1 cellular context compared by ENCODE assay signal in the genomic region with DNA sequence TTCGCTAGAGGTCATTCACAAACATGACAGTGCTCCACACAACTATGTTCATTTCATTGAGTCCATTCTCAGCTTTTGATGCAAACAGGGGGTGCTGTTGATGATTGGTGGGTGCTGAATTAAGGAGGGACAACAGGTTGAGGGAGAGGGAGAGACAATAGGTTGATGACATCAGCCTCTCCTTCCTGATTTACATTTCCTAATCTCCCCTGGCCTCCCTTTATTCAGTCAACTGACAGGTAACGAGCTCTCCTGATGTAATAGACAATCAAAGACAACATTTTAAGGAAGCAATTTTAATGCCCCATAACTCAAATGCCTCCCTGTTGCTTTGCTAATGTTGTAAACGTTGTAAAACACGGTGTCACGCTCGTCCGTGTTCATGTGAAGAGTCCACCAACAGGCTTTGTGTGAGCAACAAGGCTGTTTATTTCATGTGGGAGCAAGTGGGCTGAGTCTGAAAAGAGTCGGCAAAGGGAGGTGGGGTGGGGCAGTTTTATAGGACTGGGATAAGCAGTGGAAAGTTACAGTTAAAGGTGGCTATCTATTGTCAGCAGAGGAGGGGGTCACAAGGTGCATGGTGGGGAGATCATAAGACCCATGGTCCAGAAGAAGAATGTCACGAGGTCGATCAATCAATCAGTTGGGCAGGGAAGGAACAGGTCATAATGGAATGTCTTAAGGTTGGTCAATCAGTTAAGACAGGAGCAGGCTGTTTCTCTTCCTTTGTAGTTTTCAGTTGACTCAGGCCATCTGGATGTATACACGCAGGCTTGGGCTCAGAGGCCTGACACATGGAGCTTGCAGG.
TF ChIP-seq lines count a peak whose summit lies in the region.

No MANE protein-coding gene starts in this region.

TF ChIP-seq in K562, 482 proteins besides CTCF, POLR2A, EP300 and RAD21 (continued from another document and continues in another):
- TF ChIP-seq ZBTB49 (CRISPR knock-in tag; IDR thresholded peaks at IDR 0.05; ENCODE audit: borderline replicate concordance): no peak
- TF ChIP-seq SMAD3 (CRISPR knock-in tag; conservative IDR thresholded peaks at IDR 0.05): no peak
- TF ChIP-seq ZNF551 (CRISPR knock-in tag; IDR thresholded peaks at IDR 0.05): no peak
- peak; percentile 65; the same call in 1 of the 2 replicates for TF ChIP-seq MTA2 (IDR thresholded peaks at IDR 0.05; ENCODE audit: low read depth)
- TF ChIP-seq GATAD2A (IDR thresholded peaks at IDR 0.05): no peak
- TF ChIP-seq, protein P1, sequence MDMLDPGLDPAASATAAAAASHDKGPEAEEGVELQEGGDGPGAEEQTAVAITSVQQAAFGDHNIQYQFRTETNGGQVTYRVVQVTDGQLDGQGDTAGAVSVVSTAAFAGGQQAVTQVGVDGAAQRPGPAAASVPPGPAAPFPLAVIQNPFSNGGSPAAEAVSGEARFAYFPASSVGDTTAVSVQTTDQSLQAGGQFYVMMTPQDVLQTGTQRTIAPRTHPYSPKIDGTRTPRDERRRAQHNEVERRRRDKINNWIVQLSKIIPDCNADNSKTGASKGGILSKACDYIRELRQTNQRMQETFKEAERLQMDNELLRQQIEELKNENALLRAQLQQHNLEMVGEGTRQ (CRISPR knock-in tag; IDR thresholded peaks at IDR 0.05): no peak
- TF ChIP-seq ZBTB7A (IDR thresholded peaks at IDR 0.05; ENCODE audit: borderline replicate concordance, control insufficient read depth, low read depth, low read length): no peak
- TF ChIP-seq MEIS2 (IDR thresholded peaks at IDR 0.05; ENCODE audit: partially characterized antibody): peak; percentile 97
- TF ChIP-seq ZNF668 (CRISPR knock-in tag; IDR thresholded peaks at IDR 0.05): no peak
- no peak for TF ChIP-seq EZH2 (IDR thresholded peaks at IDR 0.05; ENCODE audit: borderline replicate concordance, low read depth, low read length)
- TF ChIP-seq GTF2E2 (tag; IDR thresholded peaks at IDR 0.05): no peak
- TF ChIP-seq ZNF764 (CRISPR knock-in tag; IDR thresholded peaks at IDR 0.05; ENCODE audit: low read depth): no peak
- TF ChIP-seq, protein P2, sequence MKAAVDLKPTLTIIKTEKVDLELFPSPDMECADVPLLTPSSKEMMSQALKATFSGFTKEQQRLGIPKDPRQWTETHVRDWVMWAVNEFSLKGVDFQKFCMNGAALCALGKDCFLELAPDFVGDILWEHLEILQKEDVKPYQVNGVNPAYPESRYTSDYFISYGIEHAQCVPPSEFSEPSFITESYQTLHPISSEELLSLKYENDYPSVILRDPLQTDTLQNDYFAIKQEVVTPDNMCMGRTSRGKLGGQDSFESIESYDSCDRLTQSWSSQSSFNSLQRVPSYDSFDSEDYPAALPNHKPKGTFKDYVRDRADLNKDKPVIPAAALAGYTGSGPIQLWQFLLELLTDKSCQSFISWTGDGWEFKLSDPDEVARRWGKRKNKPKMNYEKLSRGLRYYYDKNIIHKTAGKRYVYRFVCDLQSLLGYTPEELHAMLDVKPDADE (conservative IDR thresholded peaks at IDR 0.05; ENCODE audit: control insufficient read depth, low read depth, low read length): no peak
- no peak for TF ChIP-seq RBM17 (IDR thresholded peaks at IDR 0.05; ENCODE audit: borderline replicate concordance, low read depth, low read length)
- TF ChIP-seq U2AF1 (optimal IDR thresholded peaks at IDR 0.05; ENCODE audit: low read depth, low read length): no peak
- TF ChIP-seq TBP (optimal IDR thresholded peaks at IDR 0.05; ENCODE audit: low read depth, low read length): no peak
- no peak for TF ChIP-seq CREM (IDR thresholded peaks at IDR 0.05; ENCODE audit: low read depth)
- peak; percentile 69; the same call in 1 of the 2 replicates for TF ChIP-seq L3MBTL2 (IDR thresholded peaks at IDR 0.05)
- no peak for TF ChIP-seq STAG1 (CRISPR knock-in tag; IDR thresholded peaks at IDR 0.05; ENCODE audit: borderline replicate concordance)
- TF ChIP-seq, protein P3, sequence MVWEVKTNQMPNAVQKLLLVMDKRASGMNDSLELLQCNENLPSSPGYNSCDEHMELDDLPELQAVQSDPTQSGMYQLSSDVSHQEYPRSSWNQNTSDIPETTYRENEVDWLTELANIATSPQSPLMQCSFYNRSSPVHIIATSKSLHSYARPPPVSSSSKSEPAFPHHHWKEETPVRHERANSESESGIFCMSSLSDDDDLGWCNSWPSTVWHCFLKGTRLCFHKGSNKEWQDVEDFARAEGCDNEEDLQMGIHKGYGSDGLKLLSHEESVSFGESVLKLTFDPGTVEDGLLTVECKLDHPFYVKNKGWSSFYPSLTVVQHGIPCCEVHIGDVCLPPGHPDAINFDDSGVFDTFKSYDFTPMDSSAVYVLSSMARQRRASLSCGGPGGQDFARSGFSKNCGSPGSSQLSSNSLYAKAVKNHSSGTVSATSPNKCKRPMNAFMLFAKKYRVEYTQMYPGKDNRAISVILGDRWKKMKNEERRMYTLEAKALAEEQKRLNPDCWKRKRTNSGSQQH (CRISPR knock-in tag; IDR thresholded peaks at IDR 0.05): no peak
- no peak for TF ChIP-seq BRD4 (IDR thresholded peaks at IDR 0.05)
- TF ChIP-seq, protein P4, sequence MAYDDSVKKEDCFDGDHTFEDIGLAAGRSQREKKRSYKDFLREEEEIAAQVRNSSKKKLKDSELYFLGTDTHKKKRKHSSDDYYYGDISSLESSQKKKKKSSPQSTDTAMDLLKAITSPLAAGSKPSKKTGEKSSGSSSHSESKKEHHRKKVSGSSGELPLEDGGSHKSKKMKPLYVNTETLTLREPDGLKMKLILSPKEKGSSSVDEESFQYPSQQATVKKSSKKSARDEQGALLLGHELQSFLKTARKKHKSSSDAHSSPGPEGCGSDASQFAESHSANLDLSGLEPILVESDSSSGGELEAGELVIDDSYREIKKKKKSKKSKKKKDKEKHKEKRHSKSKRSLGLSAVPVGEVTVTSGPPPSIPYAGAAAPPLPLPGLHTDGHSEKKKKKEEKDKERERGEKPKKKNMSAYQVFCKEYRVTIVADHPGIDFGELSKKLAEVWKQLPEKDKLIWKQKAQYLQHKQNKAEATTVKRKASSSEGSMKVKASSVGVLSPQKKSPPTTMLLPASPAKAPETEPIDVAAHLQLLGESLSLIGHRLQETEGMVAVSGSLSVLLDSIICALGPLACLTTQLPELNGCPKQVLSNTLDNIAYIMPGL (CRISPR knock-in tag; IDR thresholded peaks at IDR 0.05): no peak
- TF ChIP-seq, protein P5, sequence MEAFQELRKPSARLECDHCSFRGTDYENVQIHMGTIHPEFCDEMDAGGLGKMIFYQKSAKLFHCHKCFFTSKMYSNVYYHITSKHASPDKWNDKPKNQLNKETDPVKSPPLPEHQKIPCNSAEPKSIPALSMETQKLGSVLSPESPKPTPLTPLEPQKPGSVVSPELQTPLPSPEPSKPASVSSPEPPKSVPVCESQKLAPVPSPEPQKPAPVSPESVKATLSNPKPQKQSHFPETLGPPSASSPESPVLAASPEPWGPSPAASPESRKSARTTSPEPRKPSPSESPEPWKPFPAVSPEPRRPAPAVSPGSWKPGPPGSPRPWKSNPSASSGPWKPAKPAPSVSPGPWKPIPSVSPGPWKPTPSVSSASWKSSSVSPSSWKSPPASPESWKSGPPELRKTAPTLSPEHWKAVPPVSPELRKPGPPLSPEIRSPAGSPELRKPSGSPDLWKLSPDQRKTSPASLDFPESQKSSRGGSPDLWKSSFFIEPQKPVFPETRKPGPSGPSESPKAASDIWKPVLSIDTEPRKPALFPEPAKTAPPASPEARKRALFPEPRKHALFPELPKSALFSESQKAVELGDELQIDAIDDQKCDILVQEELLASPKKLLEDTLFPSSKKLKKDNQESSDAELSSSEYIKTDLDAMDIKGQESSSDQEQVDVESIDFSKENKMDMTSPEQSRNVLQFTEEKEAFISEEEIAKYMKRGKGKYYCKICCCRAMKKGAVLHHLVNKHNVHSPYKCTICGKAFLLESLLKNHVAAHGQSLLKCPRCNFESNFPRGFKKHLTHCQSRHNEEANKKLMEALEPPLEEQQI (IDR thresholded peaks at IDR 0.05): peak; percentile 73
- TF ChIP-seq ZNF217 (CRISPR knock-in tag; IDR thresholded peaks at IDR 0.05): no peak
- no peak for TF ChIP-seq YBX1 (IDR thresholded peaks at IDR 0.05)
- TF ChIP-seq ZNF561 (CRISPR knock-in tag; conservative IDR thresholded peaks at IDR 0.05): no peak
- TF ChIP-seq THAP12 (CRISPR knock-in tag; IDR thresholded peaks at IDR 0.05): no peak
- TF ChIP-seq GABPB2 (CRISPR knock-in tag; conservative IDR thresholded peaks at IDR 0.05): no peak
- TF ChIP-seq, protein P6, sequence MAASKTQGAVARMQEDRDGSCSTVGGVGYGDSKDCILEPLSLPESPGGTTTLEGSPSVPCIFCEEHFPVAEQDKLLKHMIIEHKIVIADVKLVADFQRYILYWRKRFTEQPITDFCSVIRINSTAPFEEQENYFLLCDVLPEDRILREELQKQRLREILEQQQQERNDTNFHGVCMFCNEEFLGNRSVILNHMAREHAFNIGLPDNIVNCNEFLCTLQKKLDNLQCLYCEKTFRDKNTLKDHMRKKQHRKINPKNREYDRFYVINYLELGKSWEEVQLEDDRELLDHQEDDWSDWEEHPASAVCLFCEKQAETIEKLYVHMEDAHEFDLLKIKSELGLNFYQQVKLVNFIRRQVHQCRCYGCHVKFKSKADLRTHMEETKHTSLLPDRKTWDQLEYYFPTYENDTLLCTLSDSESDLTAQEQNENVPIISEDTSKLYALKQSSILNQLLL (CRISPR knock-in tag; IDR thresholded peaks at IDR 0.05; ENCODE audit: borderline replicate concordance): no peak
- no peak for TF ChIP-seq TARDBP (IDR thresholded peaks at IDR 0.05)
- no peak for TF ChIP-seq ZC3H8 (IDR thresholded peaks at IDR 0.05)
- TF ChIP-seq ZNF408 (CRISPR knock-in tag; IDR thresholded peaks at IDR 0.05; ENCODE audit: low read depth): no peak
- TF ChIP-seq CCAR2 (IDR thresholded peaks at IDR 0.05; ENCODE audit: low read depth, low read length): no peak
- no peak for TF ChIP-seq ZNF507 (tag; conservative IDR thresholded peaks at IDR 0.05)
- no peak for TF ChIP-seq BACH1 (tag; IDR thresholded peaks at IDR 0.05)
- TF ChIP-seq, protein P7, sequence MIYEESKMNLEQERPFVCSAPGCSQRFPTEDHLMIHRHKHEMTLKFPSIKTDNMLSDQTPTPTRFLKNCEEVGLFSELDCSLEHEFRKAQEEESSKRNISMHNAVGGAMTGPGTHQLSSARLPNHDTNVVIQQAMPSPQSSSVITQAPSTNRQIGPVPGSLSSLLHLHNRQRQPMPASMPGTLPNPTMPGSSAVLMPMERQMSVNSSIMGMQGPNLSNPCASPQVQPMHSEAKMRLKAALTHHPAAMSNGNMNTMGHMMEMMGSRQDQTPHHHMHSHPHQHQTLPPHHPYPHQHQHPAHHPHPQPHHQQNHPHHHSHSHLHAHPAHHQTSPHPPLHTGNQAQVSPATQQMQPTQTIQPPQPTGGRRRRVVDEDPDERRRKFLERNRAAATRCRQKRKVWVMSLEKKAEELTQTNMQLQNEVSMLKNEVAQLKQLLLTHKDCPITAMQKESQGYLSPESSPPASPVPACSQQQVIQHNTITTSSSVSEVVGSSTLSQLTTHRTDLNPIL (CRISPR knock-in tag; IDR thresholded peaks at IDR 0.05): no peak
- peak; percentile 30; the same call in 1 of the 2 replicates for TF ChIP-seq SMARCA5 (IDR thresholded peaks at IDR 0.05)
- no peak for TF ChIP-seq E2F5 (CRISPR knock-in tag; IDR thresholded peaks at IDR 0.05)
- TF ChIP-seq NFATC3 (IDR thresholded peaks at IDR 0.05): no peak
